Comparison of ENCODE assay signal across 20 cellular contexts in the genomic region with DNA sequence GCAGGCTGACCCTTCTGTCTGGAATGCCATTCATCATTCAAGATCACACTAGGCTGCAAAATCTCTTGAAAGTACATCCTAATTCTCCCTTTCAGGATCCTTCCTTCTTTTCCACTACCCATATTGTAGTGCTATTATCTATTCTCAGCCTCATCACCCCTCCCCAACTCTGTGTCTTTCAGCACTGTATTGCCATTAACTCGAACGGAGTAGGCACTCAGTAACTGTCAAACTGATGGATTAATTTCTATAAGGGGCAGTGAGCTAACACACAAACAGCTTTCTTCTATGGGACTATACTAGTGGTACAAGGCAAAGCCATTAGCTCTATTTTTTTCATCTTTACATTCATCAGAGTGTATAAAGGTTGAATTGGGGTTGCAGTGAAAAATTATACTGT. TPM values are rescaled to one million over a fixed set of nuclear protein-coding genes. Genes with fewer than 3 reads are reported as not detected.
"Had no signal": no experiment of that assay in that cellular context is flagged by ENCODE, and none has a peak within 500 bp of the region (broad histone marks: within the 10 kb centered on the region; RNA-seq: fewer than 3 reads in every experiment).

No MANE protein-coding gene starts in this region.

- H3K4me3 ChIP-seq: left ventricle myocardium inferior, lung, psoas muscle, right lobe of liver, testis, transverse colon had no signal

- H3K9me3 ChIP-seq: left ventricle myocardium inferior, psoas muscle, right lobe of liver, testis, transverse colon had no signal

- DNase-seq: cerebellar nuclear complex; dermis blood vessel endothelial cell; immature natural killer cell; left cardiac atrium; left ventricle myocardium inferior; mesenchymal stem cell; midbrain; naive B cell; psoas muscle; retina; right lobe of liver; stimulated activated CD4-positive, alpha-beta T cell treated with anti-CD3 and anti-CD28 coated beads, Interleukin-4, amount 100 ng/mL, for 1 hour; stimulated activated CD8-positive, alpha-beta memory T cell treated with anti-CD3 and anti-CD28 coated beads, Interleukin-4, amount 100 ng/mL, for 48 hours; stimulated activated naive CD8-positive, alpha-beta T cell treated with anti-CD3 and anti-CD28 coated beads, Interleukin-15, Interleukin-2, amounts not matched to agents 100 U/mL and 50 U/mL, for 24 hours; testis; transverse colon had no signal

- H3K27ac ChIP-seq: left ventricle myocardium inferior, psoas muscle, right lobe of liver, testis, transverse colon had no signal

- H3K27me3 ChIP-seq: right lobe of liver, testis, transverse colon had no signal

- FAIRE-seq: colon, frontal cortex, keratinocyte had no signal

- H3K36me3 ChIP-seq: right lobe of liver, transverse colon had no signal

- H3K4me1 ChIP-seq: psoas muscle had no signal

RNA-seq across cellular contexts. Expression of a gene that starts 46.6 kb away (rescaled TPM):
- polyA plus RNA-seq: immature natural killer cell had no signal
